ENCODE assay signal across 1 cellular context in the genomic region with DNA sequence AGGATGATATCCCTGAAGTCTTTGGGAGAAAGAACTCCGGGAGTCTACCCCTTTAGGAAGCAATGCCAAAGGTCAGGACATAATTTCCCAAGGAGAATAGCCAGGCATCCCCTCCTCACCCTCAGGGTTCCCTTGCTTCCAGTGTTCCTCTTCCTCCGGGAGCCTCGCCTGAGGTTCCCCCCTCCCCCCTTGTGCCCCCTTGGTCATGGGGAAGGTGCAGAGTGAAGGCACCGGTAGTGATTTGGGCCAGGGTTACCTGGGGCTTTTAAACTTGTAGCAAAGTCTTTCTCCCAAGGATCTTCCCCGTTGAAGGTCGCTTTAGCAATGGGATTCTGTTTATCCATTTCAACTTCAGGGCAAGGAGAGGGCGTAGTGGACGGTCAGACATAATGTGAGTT.
TF ChIP-seq lines count a peak whose summit lies in the region.

No MANE protein-coding gene starts in this region.

TF ChIP-seq in IMR-90, 13 proteins besides CTCF, POLR2A, EP300 and RAD21:
- no peak for TF ChIP-seq MXI1 (IDR thresholded peaks at IDR 0.05; ENCODE audit: borderline replicate concordance, low read depth, low read length)
- no peak for TF ChIP-seq SMC3 (IDR thresholded peaks at IDR 0.05; ENCODE audit: low read depth, low read length)
- TF ChIP-seq RCOR1 (IDR thresholded peaks at IDR 0.05; ENCODE audit: insufficient replicate concordance, low read length) = no peak
- no peak for TF ChIP-seq ELK1 (IDR thresholded peaks at IDR 0.05; ENCODE audit: borderline replicate concordance, low read depth, low read length)
- no peak for TF ChIP-seq MAZ (IDR thresholded peaks at IDR 0.05; ENCODE audit: borderline replicate concordance, low read depth, low read length)
- no peak for TF ChIP-seq CHD1 (IDR thresholded peaks at IDR 0.05; ENCODE audit: low read depth, low read length)
- TF ChIP-seq FOS (IDR thresholded peaks at IDR 0.05; ENCODE audit: low read depth, low read length) = no peak
- TF ChIP-seq NFE2L2 (IDR thresholded peaks at IDR 0.05; ENCODE audit: low read depth, low read length) = no peak
- TF ChIP-seq MAFK (IDR thresholded peaks at IDR 0.05; ENCODE audit: low read depth, low read length) = no peak
- no peak for TF ChIP-seq BHLHE40 (IDR thresholded peaks at IDR 0.05; ENCODE audit: low read depth, low read length)
- TF ChIP-seq, protein P1, sequence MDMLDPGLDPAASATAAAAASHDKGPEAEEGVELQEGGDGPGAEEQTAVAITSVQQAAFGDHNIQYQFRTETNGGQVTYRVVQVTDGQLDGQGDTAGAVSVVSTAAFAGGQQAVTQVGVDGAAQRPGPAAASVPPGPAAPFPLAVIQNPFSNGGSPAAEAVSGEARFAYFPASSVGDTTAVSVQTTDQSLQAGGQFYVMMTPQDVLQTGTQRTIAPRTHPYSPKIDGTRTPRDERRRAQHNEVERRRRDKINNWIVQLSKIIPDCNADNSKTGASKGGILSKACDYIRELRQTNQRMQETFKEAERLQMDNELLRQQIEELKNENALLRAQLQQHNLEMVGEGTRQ (IDR thresholded peaks at IDR 0.05; ENCODE audit: low read depth, low read length) = no peak
- TF ChIP-seq CEBPB (IDR thresholded peaks at IDR 0.05; ENCODE audit: low read depth, low read length) = no peak
- TF ChIP-seq RFX5 (IDR thresholded peaks at IDR 0.05; ENCODE audit: low read depth, low read length) = no peak
